In genomic region chr17:72501404-72502110, GRCh38 we compare ENCODE assay signal across 1 cellular context.
TF ChIP-seq lines count a peak whose summit lies in the region.

No MANE protein-coding gene starts in this region.

TF ChIP-seq in HepG2, 621 proteins besides CTCF, POLR2A, EP300 and RAD21 (continued from another document and continues in another):
- TF ChIP-seq ZBTB46 (CRISPR knock-in tag; IDR thresholded peaks at IDR 0.05; ENCODE audit: borderline replicate concordance): no peak
- TF ChIP-seq SP140L (CRISPR knock-in tag; IDR thresholded peaks at IDR 0.05; ENCODE audit: borderline replicate concordance): no peak
- TF ChIP-seq ZNF639 (CRISPR knock-in tag; conservative IDR thresholded peaks at IDR 0.05): no peak
- no peak; the same call in 1 of the 2 replicates for TF ChIP-seq KLF9 (CRISPR knock-in tag; IDR thresholded peaks at IDR 0.05; ENCODE audit: low read depth)
- no peak; the same call in 1 of the 2 replicates for TF ChIP-seq CCDC6 (CRISPR knock-in tag; IDR thresholded peaks at IDR 0.05)
- no peak for TF ChIP-seq PRDM15 (CRISPR knock-in tag; IDR thresholded peaks at IDR 0.05)
- TF ChIP-seq ZNF597 (CRISPR knock-in tag; IDR thresholded peaks at IDR 0.05): no peak
- no peak for TF ChIP-seq BCL3 (CRISPR knock-in tag; IDR thresholded peaks at IDR 0.05)
- peak; percentile 62; the same call in 1 of the 2 replicates for TF ChIP-seq ZNF747 (CRISPR knock-in tag; IDR thresholded peaks at IDR 0.05; ENCODE audit: borderline replicate concordance)
- no peak for TF ChIP-seq DZIP1 (CRISPR knock-in tag; IDR thresholded peaks at IDR 0.05)
- TF ChIP-seq SP5 (CRISPR knock-in tag; IDR thresholded peaks at IDR 0.05; ENCODE audit: borderline replicate concordance, low read depth): peak; percentile 69; the same call in 1 of the 2 replicates
- TF ChIP-seq MYNN (CRISPR knock-in tag; IDR thresholded peaks at IDR 0.05; ENCODE audit: low read depth): no peak
- peak; percentile 17 for TF ChIP-seq ZBTB33 (CRISPR knock-in tag; IDR thresholded peaks at IDR 0.05)
- no peak for TF ChIP-seq SIX1 (CRISPR knock-in tag; IDR thresholded peaks at IDR 0.05; ENCODE audit: borderline replicate concordance)
- no peak for TF ChIP-seq STAT6 (CRISPR knock-in tag; IDR thresholded peaks at IDR 0.05; ENCODE audit: borderline replicate concordance)
- peak; percentile 32; the same call in 1 of the 2 replicates for TF ChIP-seq ZNF678 (CRISPR knock-in tag; IDR thresholded peaks at IDR 0.05)
- TF ChIP-seq ZNF703 (CRISPR knock-in tag; IDR thresholded peaks at IDR 0.05; ENCODE audit: borderline replicate concordance): 0 out of 2 replicates have a peak, but pooled peaks have one; percentile 68
- TF ChIP-seq LRRFIP1 (CRISPR knock-in tag; conservative IDR thresholded peaks at IDR 0.05): no peak
- peak; percentile 9 for TF ChIP-seq HNF4A (CRISPR knock-in tag; IDR thresholded peaks at IDR 0.05)
- TF ChIP-seq NFAT5 (CRISPR knock-in tag; IDR thresholded peaks at IDR 0.05): no peak
- TF ChIP-seq ZNF362 (CRISPR knock-in tag; IDR thresholded peaks at IDR 0.05; ENCODE audit: borderline replicate concordance): peak; percentile 97
